In the genomic region with DNA sequence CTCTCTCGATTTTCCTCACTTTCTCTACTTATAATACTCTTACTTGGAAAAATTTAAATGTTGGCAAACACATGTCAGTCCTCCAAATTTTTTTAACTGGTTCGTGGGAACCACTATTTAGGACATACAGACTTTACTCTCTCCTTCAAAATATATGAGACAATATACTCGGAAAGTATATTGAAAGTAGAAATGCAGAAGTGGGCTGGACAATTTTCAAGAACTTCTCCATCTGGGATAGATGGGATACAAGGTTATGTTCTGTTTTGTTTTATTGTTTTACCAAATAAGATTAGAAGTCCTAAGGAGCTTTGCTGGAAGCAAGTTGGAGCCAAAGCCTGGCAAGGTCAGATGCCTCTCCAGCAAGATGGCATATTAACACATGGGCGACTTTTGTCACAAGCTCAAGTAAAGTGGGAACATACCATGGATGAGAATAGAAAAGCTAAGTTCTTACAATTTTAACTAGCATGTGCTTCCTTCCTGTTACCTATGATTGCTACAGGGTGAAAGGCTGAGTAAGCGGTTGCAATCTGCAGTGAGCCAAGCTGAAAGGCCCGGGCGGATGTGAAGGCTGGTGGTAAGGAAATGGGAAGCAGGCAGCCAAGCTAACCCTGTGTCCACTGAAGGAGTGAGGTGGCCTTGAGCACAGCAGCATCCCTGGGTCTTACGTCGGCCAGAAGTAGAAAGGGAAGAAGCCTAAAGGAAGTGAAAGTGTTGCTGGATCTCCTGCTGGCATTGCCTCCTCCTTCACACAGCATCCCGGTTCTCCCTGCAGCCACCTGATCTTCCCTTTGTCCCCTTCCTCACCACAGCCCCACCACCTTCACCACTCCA, we compare ENCODE assay signal across 8 cellular contexts. TPM values are rescaled to one million over a fixed set of nuclear protein-coding genes. Genes with fewer than 3 reads are reported as not detected.
DNase-seq lines count a peak whose midpoint lies in the region; ATAC-seq and TF ChIP-seq lines count a peak whose summit lies in the region.

No MANE protein-coding gene starts in this region.

- in situ Hi-C loops in gastrocnemius medialis (cut with MboI; ENCODE audit: low sequenced_read_pairs in 4 of 4), result no loop called here

- peak overlapping the region; percentile 87 to 99 for H3K4me3 Mint-ChIP-seq in CD14-positive monocyte

- TF ChIP-seq POLR2A in gastrocnemius medialis (IDR thresholded peaks at IDR 0.05), result no peak

- peaks cover 15 to 32% of the 10 kb centered on the region in 2 donors for H3K4me1 ChIP-seq in gastrocnemius medialis

- H3K4me3 ChIP-seq in gastrocnemius medialis, result no peak overlapping the region

- DNase-seq in CD14-positive monocyte (ENCODE audit: low spot score) (peak; percentile 86), UCSD-AML1 (lab: John Stamatoyannopoulos, UW; ENCODE audit: unreplicated experiment) (peak; percentile 80), epithelial cell of prostate (ENCODE audit: low read depth, low spot score) (no peak), gastrocnemius medialis (peak; percentile 26 to 47), SHP77 (lab: John Stamatoyannopoulos, UW) (no peak), 8988T (no peak), NCI-H2227 (lab: John Stamatoyannopoulos, UW; ENCODE audit: unreplicated experiment) (no peak)

- peak overlapping the region; percentile 16 for H3K27ac ChIP-seq in epithelial cell of prostate
- no peak overlapping the region for H3K27ac ChIP-seq in gastrocnemius medialis

- peaks cover 0 to 2% (median 0%) of the 10 kb centered on the region in 7 donors for H3K9me3 Mint-ChIP-seq in CD14-positive monocyte

- peaks cover 89% of the 10 kb centered on the region for H3K4me1 Mint-ChIP-seq in CD14-positive monocyte

- H3K9me3 ChIP-seq in gastrocnemius medialis, result no peaks in the 10 kb centered on the region

- H3K36me3 Mint-ChIP-seq in CD14-positive monocyte, result peaks cover 8 to 17% of the 10 kb centered on the region in 2 donors

- no peaks in the 10 kb centered on the region for H3K27me3 ChIP-seq in gastrocnemius medialis

- intact Hi-C loops in CD14-positive monocyte (cut with micrococcal nuclease), result loop anchor here in 1 of 2 donors (10.0 kb wide), 2 partner anchors 450 to 500 kb away; a partner anchor contains a TSS
- intact Hi-C loops in gastrocnemius medialis (cut with DNase I; ENCODE audit: low total_unique reads), result no loop called here

- ATAC-seq in GM21737 (IDR thresholded peaks at IDR 0.05; ENCODE audit: unreplicated experiment), result peak; percentile 31
- no peak for ATAC-seq in gastrocnemius medialis

- H3K36me3 ChIP-seq in gastrocnemius medialis, result no peaks in the 10 kb centered on the region

- H3K27me3 Mint-ChIP-seq in CD14-positive monocyte (ENCODE audit: low read depth in 3 of 3), result peaks cover 0 to 2% (median 2%) of the 10 kb centered on the region in 3 donors

- peak overlapping the region; percentile 94 to 98 (median 97) for H3K27ac Mint-ChIP-seq in CD14-positive monocyte

- no peak for TF ChIP-seq CTCF in CD14-positive monocyte (IDR thresholded peaks at IDR 0.05)
- TF ChIP-seq CTCF in gastrocnemius medialis (IDR thresholded peaks at IDR 0.05 in 4 of 5, conservative IDR thresholded peaks at IDR 0.05 in 1 of 5), result no peak

RNA-seq across cellular contexts. Expression of a gene that starts 7.1 kb away (rescaled TPM):
- polyA plus RNA-seq in CD14-positive monocyte, result 10 to 100 TPM in 1 of 2 donors, 1 to 10 TPM in 1; 9.6 to 11.1 TPM
- total RNA-seq in gastrocnemius medialis, result 10 to 100 TPM in 1 of 4 donors, 1 to 10 TPM in 3; 2.9 to 46.9 (median 4.9) TPM

RNA-seq across cellular contexts. Expression of a gene that starts 37.3 kb away (rescaled TPM):
- polyA plus RNA-seq in CD14-positive monocyte, result 1 to 10 TPM; 3.9 to 6.1 TPM
- 10 to 100 TPM in 1 of 4 donors, 1 to 10 TPM in 2, under 1 TPM in 1; 0.32 to 10.6 (median 6.0) TPM for total RNA-seq in gastrocnemius medialis

Comparison
In these comparisons a context has a peak if more than half of its experiments do, and no peak if none do; other contexts are left out.
1. DNase-seq: peak in CD14-positive monocyte (single experiment), UCSD-AML1 (single experiment) and gastrocnemius medialis (2 of 2); none in epithelial cell of prostate (single experiment), SHP77 (0 of 2), 8988T (single experiment) and NCI-H2227 (single experiment).